ENCODE assay signal across 8 cellular contexts in genomic region chr10:102633282-102633681, GRCh38. TPM values are rescaled to one million over a fixed set of nuclear protein-coding genes. Genes with fewer than 3 reads are reported as not detected.
A peak's percentile ranks its signal among the peaks of the same experiment; 100 is the strongest.
DNase-seq lines count a peak whose midpoint lies in the region; ATAC-seq lines count a peak whose summit lies in the region.

No MANE protein-coding gene starts in this region.

- peaks cover 42% of the 10 kb centered on the region for H3K4me1 Mint-ChIP-seq in activated T-cell treated with anti-CD3 and anti-CD28 coated beads, Interleukin-2, amount 50 U/mL, for 4 hours (ENCODE audit: low read depth)

- H3K36me3 Mint-ChIP-seq in activated T-cell treated with anti-CD3 and anti-CD28 coated beads, Interleukin-2, amount 50 U/mL, for 4 hours (ENCODE audit: insufficient read depth): no peaks in the 10 kb centered on the region

- peak overlapping the region; percentile 27 for H3K4me3 Mint-ChIP-seq in activated T-cell treated with anti-CD3 and anti-CD28 coated beads, Interleukin-2, amount 50 U/mL, for 4 hours

- intact Hi-C loops in cardiac septum (cut with DNase I): no loop called here

- no peaks in the 10 kb centered on the region for H3K27me3 Mint-ChIP-seq in activated T-cell treated with anti-CD3 and anti-CD28 coated beads, Interleukin-2, amount 50 U/mL, for 4 hours (ENCODE audit: low read depth)

- DNase-seq in LHCN-M2 (ENCODE audit: low read depth) (peak; percentile 36), cardiac septum (ENCODE audit: low spot score) (peak; percentile 76), germinal center (ENCODE audit: low spot score) (no peak)
- DNase-seq in activated T-cell treated with anti-CD3 and anti-CD28 coated beads, Interleukin-2, amount 50 U/mL, for 4 hours: no peak
- peak; percentile 38 for DNase-seq in stimulated activated CD4-positive, alpha-beta T cell treated with anti-CD3 and anti-CD28 coated beads, Interleukin-4, amount 100 ng/mL, for 24 hours

- no peaks in the 10 kb centered on the region for H3K9me3 Mint-ChIP-seq in activated T-cell treated with anti-CD3 and anti-CD28 coated beads, Interleukin-2, amount 50 U/mL, for 4 hours

- peak; percentile 76 to 77 for ATAC-seq in activated T-cell treated with anti-CD3 and anti-CD28 coated beads, Interleukin-2, amount 50 U/mL, for 4 hours
- ATAC-seq in HG03378 (IDR thresholded peaks at IDR 0.05; ENCODE audit: unreplicated experiment) (no peak), GM21367 (IDR thresholded peaks at IDR 0.05; ENCODE audit: unreplicated experiment) (no peak), HG03439 (IDR thresholded peaks at IDR 0.05; ENCODE audit: unreplicated experiment) (no peak)

RNA-seq across cellular contexts. Expression of gene TRIM8, which starts 11.0 kb away (rescaled TPM):
- 135 and 136 TPM in 2 replicates for total RNA-seq in LHCN-M2 (2014; rRNA removed)
- 155 TPM for polyA plus RNA-seq in LHCN-M2 (2012)
- 10 to 100 TPM; 53.9 to 67.6 (median 59.9) TPM for total RNA-seq in activated T-cell treated with anti-CD3 and anti-CD28 coated beads, Interleukin-2, amount 50 U/mL, for 4 hours
- 99.6 TPM for total RNA-seq in cardiac septum

Comparison
In these comparisons a context has a peak if more than half of its experiments do, and no peak if none do; other contexts are left out.
1. DNase-seq: peak in LHCN-M2 (single experiment), cardiac septum (single experiment) and stimulated activated CD4-positive, alpha-beta T cell treated with anti-CD3 and anti-CD28 coated beads, Interleukin-4, amount 100 ng/mL, for 24 hours (single experiment); none in activated T-cell treated with anti-CD3 and anti-CD28 coated beads, Interleukin-2, amount 50 U/mL, for 4 hours (single experiment) and germinal center (single experiment).
2. ATAC-seq: peak in activated T-cell treated with anti-CD3 and anti-CD28 coated beads, Interleukin-2, amount 50 U/mL, for 4 hours (2 of 2); none in HG03378 (single experiment), GM21367 (single experiment) and HG03439 (single experiment).